Comparison of ENCODE assay signal across 18 cellular contexts in genomic region chr5:142289708-142290573, GRCh38.
"Had no signal": no experiment of that assay in that cellular context is flagged by ENCODE, and none has a peak within 500 bp of the region (broad histone marks: within the 10 kb centered on the region; RNA-seq: fewer than 3 reads in every experiment).

No MANE protein-coding gene starts in this region.

- H3K4me3 ChIP-seq: esophagus squamous epithelium, left lung, upper lobe of left lung had no signal

- H3K36me3 ChIP-seq: brain microvascular endothelial cell, esophagus squamous epithelium, left lung had no signal

- H3K27me3 Mint-ChIP-seq: activated naive CD8-positive, alpha-beta T cell had no signal

- H3K9me3 Mint-ChIP-seq: activated T-cell treated with anti-CD3 and anti-CD28 coated beads, Interleukin-2, amount 50 U/mL, for 4 hours; dendritic cell treated with granulocyte-macrophage colony-stimulating factor and Interleukin-4, amounts not matched to agents 40 ng/mL and 50 ng/mL, for 4 days; T-helper 2 cell treated with Interferon-gamma antibody and Interleukin-4, amounts not matched to agents 5 μg/mL and 100 μg/mL, for 36 hours had no signal

- H3K27ac ChIP-seq: brain microvascular endothelial cell, esophagus squamous epithelium, left lung, upper lobe of left lung had no signal

- DNase-seq: activated CD4-positive, alpha-beta T cell treated with anti-CD3 and anti-CD28 coated beads, Interleukin-2, amount 50 U/mL, for 48 hours; activated CD4-positive, CD25-positive, alpha-beta regulatory T cell treated with anti-CD3 and anti-CD28 coated beads, Interleukin-2, amount 50 U/mL, for 72 hours; activated CD8-positive, alpha-beta memory T cell treated with anti-CD3 and anti-CD28 coated beads, Interleukin-2, amount 10 ng/mL, durations not matched to agents 7 days and 5 days; activated effector memory CD4-positive, alpha-beta T cell treated with anti-CD3 and anti-CD28 coated beads, Interleukin-2, amount 50 U/mL, for 16 hours; activated T-cell treated with anti-CD3 and anti-CD28 coated beads, Interleukin-2, amount 50 U/mL, for 4 hours; amygdala; brain microvascular endothelial cell; cerebellar nuclear complex; esophagus squamous epithelium; foreskin fibroblast; left lung; stimulated activated naive CD4-positive, alpha-beta T cell; substantia nigra; SW 1271; upper lobe of left lung had no signal

- H3K27ac Mint-ChIP-seq: activated CD8-positive, alpha-beta memory T cell treated with anti-CD3 and anti-CD28 coated beads, Interleukin-2, amount 10 ng/mL, durations not matched to agents 7 days and 5 days; activated naive CD8-positive, alpha-beta T cell; dendritic cell treated with granulocyte-macrophage colony-stimulating factor and Interleukin-4, amounts not matched to agents 40 ng/mL and 50 ng/mL, for 4 days; T-helper 2 cell treated with Interferon-gamma antibody and Interleukin-4, amounts not matched to agents 5 μg/mL and 100 μg/mL, for 36 hours had no signal

- H3K27me3 ChIP-seq: brain microvascular endothelial cell, esophagus squamous epithelium, left lung, upper lobe of left lung had no signal

- H3K36me3 Mint-ChIP-seq: activated CD8-positive, alpha-beta memory T cell treated with anti-CD3 and anti-CD28 coated beads, Interleukin-2, amount 10 ng/mL, durations not matched to agents 7 days and 5 days; activated naive CD8-positive, alpha-beta T cell had no signal

- H3K4me3 Mint-ChIP-seq: activated CD8-positive, alpha-beta memory T cell treated with anti-CD3 and anti-CD28 coated beads, Interleukin-2, amount 10 ng/mL, durations not matched to agents 7 days and 5 days; activated naive CD8-positive, alpha-beta T cell; activated T-cell treated with anti-CD3 and anti-CD28 coated beads, Interleukin-2, amount 50 U/mL, for 4 hours; dendritic cell treated with granulocyte-macrophage colony-stimulating factor and Interleukin-4, amounts not matched to agents 40 ng/mL and 50 ng/mL, for 4 days; T-helper 2 cell treated with Interferon-gamma antibody and Interleukin-4, amounts not matched to agents 5 μg/mL and 100 μg/mL, for 36 hours had no signal

- H3K9me3 ChIP-seq: esophagus squamous epithelium, left lung, upper lobe of left lung had no signal

- ATAC-seq: activated CD8-positive, alpha-beta memory T cell treated with anti-CD3 and anti-CD28 coated beads, Interleukin-2, amount 10 ng/mL, durations not matched to agents 7 days and 5 days; activated T-cell treated with anti-CD3 and anti-CD28 coated beads, Interleukin-2, amount 50 U/mL, for 4 hours had no signal
